8 cellular contexts compared by ENCODE assay signal in genomic region chr18:9055185-9055584, GRCh38. TPM values are rescaled to one million over a fixed set of nuclear protein-coding genes. Genes with fewer than 3 reads are reported as not detected.
A peak's percentile ranks its signal among the peaks of the same experiment; 100 is the strongest.
DNase-seq lines count a peak whose midpoint lies in the region; ATAC-seq, FAIRE-seq and TF ChIP-seq lines count a peak whose summit lies in the region.

No MANE protein-coding gene starts in this region.

- no peaks in the 10 kb centered on the region for H3K27me3 Mint-ChIP-seq in MCF 10A (ENCODE audit: insufficient read depth, unreplicated experiment)
- H3K27me3 Mint-ChIP-seq in activated T-cell treated with anti-CD3 and anti-CD28 coated beads, Interleukin-2, amount 50 U/mL, for 4 hours (ENCODE audit: low read depth), result no peaks in the 10 kb centered on the region

- CTCF ChIA-PET in MCF 10A (lab: Yijun Ruan, JAX), result interaction anchor here (0.6 to 1.6 kb wide), 5 partner anchors 57 to 427 kb away, joined by 3 to 7 read pairs (median 4); no protein-coding TSS in a partner anchor

- DNase-seq in GM18507 (ENCODE audit: extremely low spot score, insufficient read length, low read depth) (no peak), MCF 10A (ENCODE audit: unreplicated experiment) (peak; percentile 90), omental fat pad (ENCODE audit: low spot score) (no peak), NCI-H128 (lab: John Stamatoyannopoulos, UW; ENCODE audit: unreplicated experiment) (no peak), D341Med (ENCODE audit: low spot score) (no peak)
- no peak for DNase-seq in activated CD4-positive, alpha-beta T cell treated with anti-CD3 and anti-CD28 coated beads for 1 hour
- no peak for DNase-seq in activated T-cell treated with anti-CD3 and anti-CD28 coated beads, Interleukin-2, amount 50 U/mL, for 4 hours

- H3K36me3 Mint-ChIP-seq in MCF 10A (ENCODE audit: insufficient read depth, unreplicated experiment), result no peaks in the 10 kb centered on the region
- H3K36me3 Mint-ChIP-seq in activated T-cell treated with anti-CD3 and anti-CD28 coated beads, Interleukin-2, amount 50 U/mL, for 4 hours (ENCODE audit: insufficient read depth), result peaks cover 2% of the 10 kb centered on the region

- peak overlapping the region; percentile 89 for H3K27ac Mint-ChIP-seq in MCF 10A (ENCODE audit: low read depth, unreplicated experiment)

- peaks cover 16% of the 10 kb centered on the region for H3K4me1 Mint-ChIP-seq in MCF 10A (ENCODE audit: insufficient read depth, unreplicated experiment)
- H3K4me1 Mint-ChIP-seq in activated T-cell treated with anti-CD3 and anti-CD28 coated beads, Interleukin-2, amount 50 U/mL, for 4 hours (ENCODE audit: low read depth), result peaks cover 3% of the 10 kb centered on the region

- BruUV-seq in MCF 10A (replicated peaks; lab: Mats Ljungman, UMichigan), result no TSS peak

- POLR2A ChIA-PET in MCF 10A (lab: Yijun Ruan, JAX), result interaction anchor here (0.5 to 1.9 kb wide), 18 partner anchors 10 to 394 kb away, joined by 3 to 13 read pairs (median 4); partner anchors contain the start of gene NDUFV2

- ATAC-seq in omental fat pad (ENCODE audit: low FRiP score), result peak; percentile 91
- ATAC-seq in activated T-cell treated with anti-CD3 and anti-CD28 coated beads, Interleukin-2, amount 50 U/mL, for 4 hours, result no peak

- H3K9me3 Mint-ChIP-seq in MCF 10A (ENCODE audit: unreplicated experiment), result no peaks in the 10 kb centered on the region
- H3K9me3 Mint-ChIP-seq in activated T-cell treated with anti-CD3 and anti-CD28 coated beads, Interleukin-2, amount 50 U/mL, for 4 hours, result peaks cover 10% of the 10 kb centered on the region

- peak; percentile 24 for FAIRE-seq in GM18507 (lab: Jason Lieb, UNC)

- H3K4me3 Mint-ChIP-seq in MCF 10A (ENCODE audit: unreplicated experiment), result peak overlapping the region; percentile 31
- H3K4me3 Mint-ChIP-seq in activated T-cell treated with anti-CD3 and anti-CD28 coated beads, Interleukin-2, amount 50 U/mL, for 4 hours, result no peak overlapping the region

- intact Hi-C loops in MCF 10A (cut with micrococcal nuclease), result loop anchor here (1.0 to 5.0 kb wide), 3 partner anchors 72 to 400 kb away; no protein-coding TSS in a partner anchor

- TF ChIP-seq CTCF in LNCAP (IDR thresholded peaks at IDR 0.05) (peak; percentile 48; the same call in 1 of the 2 replicates), MCF 10A (IDR thresholded peaks at IDR 0.05; ENCODE audit: unreplicated experiment) (no peak), omental fat pad (IDR thresholded peaks at IDR 0.05) (no peak)

RNA-seq across cellular contexts. Expression of gene NDUFV2, which starts 47.3 kb away (rescaled TPM):
- total RNA-seq in MCF 10A (2022), result 192 and 202 TPM in 2 replicates
- 10 to 100 TPM; 86.1 to 92.1 (median 88.8) TPM for total RNA-seq in omental fat pad
- total RNA-seq in activated T-cell treated with anti-CD3 and anti-CD28 coated beads, Interleukin-2, amount 50 U/mL, for 4 hours, result 100 to 1,000 TPM; 254 to 279 (median 265) TPM
